In genomic region chr12:84124211-84124610, GRCh38 we compare ENCODE assay signal across 1 cellular context.
TF ChIP-seq lines count a peak whose summit lies in the region.

No MANE protein-coding gene starts in this region.

TF ChIP-seq in GM23338, 12 proteins besides CTCF, POLR2A, EP300 and RAD21 (continued from another document):
- TF ChIP-seq POLR2AphosphoS5 (IDR thresholded peaks at IDR 0.05; ENCODE audit: low read depth), result no peak
- no peak for TF ChIP-seq JUNB (IDR thresholded peaks at IDR 0.05; ENCODE audit: unreplicated experiment)
- no peak for TF ChIP-seq REST (IDR thresholded peaks at IDR 0.05; ENCODE audit: unreplicated experiment)
- TF ChIP-seq ZNF331 (CRISPR knock-in tag; IDR thresholded peaks at IDR 0.05; ENCODE audit: low read depth), result no peak
TF ChIP-seq in GM23338: peak in this region for 0.
